Comparison of ENCODE assay signal across 8 cellular contexts in genomic region chr1:12618661-12619395, GRCh38.
DNase-seq lines count a peak whose midpoint lies in the region; ATAC-seq and TF ChIP-seq lines count a peak whose summit lies in the region.

No MANE protein-coding gene starts in this region.

- DNase-seq in ELR (ENCODE audit: low read depth) (peak; percentile 90), NCI-H1092 treated with DMSO at 0.1 percent for 48 hours (lab: John Stamatoyannopoulos, UW) (peak; percentile 71), epithelial cell of esophagus (ENCODE audit: low read depth) (peak; percentile 99), NCI-H187 (lab: John Stamatoyannopoulos, UW) (no peak)
- DNase-seq in activated CD8-positive, alpha-beta memory T cell treated with anti-CD3 and anti-CD28 coated beads, Interleukin-2, amount 50 U/mL, for 4 hours: peak; percentile 61
- peak; percentile 56 to 67 for DNase-seq in stimulated activated CD8-positive, alpha-beta memory T cell treated with anti-CD3 and anti-CD28 coated beads, Interleukin-7, amount 100 ng/mL, for 48 hours (ENCODE audit: extremely low read depth in 1 of 2, low read depth in 1 of 2)

- H3K36me3 ChIP-seq in mucosa of stomach (ENCODE audit: control insufficient read depth, insufficient read depth, low read length): no peaks in the 10 kb centered on the region

- peaks cover 49% of the 10 kb centered on the region for H3K4me1 ChIP-seq in mucosa of stomach (ENCODE audit: control insufficient read depth, insufficient read depth, low read length)

- H3K4me3 ChIP-seq in epithelial cell of esophagus (ENCODE audit: low read length) (peak overlapping the region; percentile 74), mucosa of stomach (ENCODE audit: low read length) (peak overlapping the region; percentile 79)

- no peaks in the 10 kb centered on the region for H3K9me3 ChIP-seq in mucosa of stomach (ENCODE audit: control insufficient read depth, low read length)

- no peaks in the 10 kb centered on the region for H3K27me3 ChIP-seq in mucosa of stomach (ENCODE audit: control insufficient read depth, insufficient read depth, low read length)

- TF ChIP-seq CTCF in epithelial cell of esophagus (IDR thresholded peaks at IDR 0.05; ENCODE audit: insufficient read depth, low read depth, low read length, missing control alignments): no peak

- no peak for ATAC-seq in GM19463 (IDR thresholded peaks at IDR 0.05; ENCODE audit: unreplicated experiment)

- peak overlapping the region; percentile 92 for H3K9ac ChIP-seq in mucosa of stomach (ENCODE audit: low read length)

Comparison
In these comparisons a context has a peak if more than half of its experiments do, and no peak if none do; other contexts are left out.
1. DNase-seq: peak in ELR (single experiment), NCI-H1092 treated with DMSO at 0.1 percent for 48 hours (single experiment), activated CD8-positive, alpha-beta memory T cell treated with anti-CD3 and anti-CD28 coated beads, Interleukin-2, amount 50 U/mL, for 4 hours (single experiment), epithelial cell of esophagus (single experiment) and stimulated activated CD8-positive, alpha-beta memory T cell treated with anti-CD3 and anti-CD28 coated beads, Interleukin-7, amount 100 ng/mL, for 48 hours (2 of 2); none in NCI-H187 (0 of 2).